In genomic region chr15:92903956-92904831, GRCh38 we compare ENCODE assay signal across 1 cellular context.
A peak's percentile ranks its signal among the peaks of the same experiment; 100 is the strongest.
TF ChIP-seq lines count a peak whose summit lies in the region.

No MANE protein-coding gene starts in this region.

TF ChIP-seq in GM12878, 131 proteins besides CTCF, POLR2A, EP300 and RAD21 (continued from another document):
- peak; percentile 59; the same call in 1 of the 2 replicates for TF ChIP-seq TCF12 (IDR thresholded peaks at IDR 0.05; ENCODE audit: low read depth, low read length)
